21 cellular contexts compared by ENCODE assay signal in the genomic region with DNA sequence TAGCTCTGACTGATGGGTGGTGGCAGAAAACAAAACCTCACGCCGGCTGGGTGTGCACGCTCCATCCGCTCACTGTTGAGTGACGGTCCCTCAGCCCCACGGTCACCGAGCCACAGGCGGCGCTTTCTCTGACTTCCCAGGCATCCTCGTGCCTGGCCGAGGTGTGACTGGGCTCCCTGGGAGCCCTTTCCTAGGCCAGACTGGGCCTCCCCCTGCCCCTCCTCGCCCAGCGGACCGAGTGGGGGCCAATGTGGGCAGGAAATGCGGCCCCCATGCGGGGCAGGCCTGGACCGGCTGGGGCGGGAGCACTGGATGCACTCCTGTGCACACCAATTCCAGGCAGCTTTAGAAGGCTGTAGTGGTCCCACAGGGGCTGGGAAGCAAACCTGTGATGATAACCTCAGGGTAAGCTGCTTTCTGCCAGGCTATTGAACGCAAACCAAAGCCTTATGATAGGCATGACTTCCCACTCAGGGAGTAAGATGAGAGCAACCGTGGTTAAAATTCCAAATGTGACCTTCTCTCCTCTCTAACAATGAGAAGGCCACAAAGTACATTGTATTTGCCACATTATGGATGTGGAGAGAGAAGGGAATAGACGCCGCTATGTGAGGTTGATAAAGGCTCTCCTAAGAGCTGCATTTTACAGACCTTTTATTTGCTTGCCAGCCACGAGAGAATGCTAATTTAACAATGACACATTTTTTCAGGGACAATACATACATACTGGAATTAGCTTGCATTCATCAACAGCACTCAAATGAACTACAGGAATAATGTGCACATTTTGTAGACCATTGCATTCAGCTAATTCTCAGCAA.
A peak's percentile ranks its signal among the peaks of the same experiment; 100 is the strongest.
DNase-seq lines count a peak whose midpoint lies in the region; ATAC-seq and TF ChIP-seq lines count a peak whose summit lies in the region.
"Had no signal": no experiment of that assay in that cellular context is flagged by ENCODE, and none has a peak within 500 bp of the region (broad histone marks: within the 10 kb centered on the region; RNA-seq: fewer than 3 reads in every experiment).

No MANE protein-coding gene starts in this region.

- H3K9ac ChIP-seq in colonic mucosa (ENCODE audit: low read depth in 2 of 2, low read length in 2 of 2), result no peak overlapping the region

- DNase-seq in CD4-positive, CD25-positive, alpha-beta regulatory T cell, result no peak
- DNase-seq in HAP-1 (ENCODE audit: low spot score in 2 of 2), result peak; percentile 75 to 96
- DNase-seq in colonic mucosa, result no peak
- DNase-seq in osteoblast (ENCODE audit: insufficient read length, low spot score, missing footprints), result no peak
- no peak for DNase-seq in HuH-7.5 (ENCODE audit: low spot score)
- DNase-seq: activated CD4-positive, CD25-positive, alpha-beta regulatory T cell treated with anti-CD3 and anti-CD28 coated beads, Interleukin-2, amount 50 U/mL, for 72 hours; activated CD8-positive, alpha-beta memory T cell treated with anti-CD3 and anti-CD28 coated beads, Interleukin-2, amount 50 U/mL, for 4 hours; activated naive CD4-positive, alpha-beta T cell treated with anti-CD3 and anti-CD28 coated beads, Interleukin-2, amount 50 U/mL, for 16 hours; Calu3; effector memory CD8-positive, alpha-beta T cell; kidney; MG63; NCI-H2081 treated with DMSO at 0.1 percent for 48 hours; NCI-H748 treated with DMSO at 0.1 percent for 48 hours; PC-9 had no signal

- no peaks in the 10 kb centered on the region for H3K27me3 ChIP-seq in CD4-positive, CD25-positive, alpha-beta regulatory T cell (ENCODE audit: control insufficient read depth, insufficient read depth, low read length)
- H3K27me3 ChIP-seq in HAP-1 (ENCODE audit: low read depth) (no peaks in the 10 kb centered on the region), neuron (ENCODE audit: insufficient read depth, low read length) (no peaks in the 10 kb centered on the region), colonic mucosa (no peaks in the 10 kb centered on the region), osteoblast (ENCODE audit: insufficient read depth, low read length) (no peaks in the 10 kb centered on the region)
- H3K27me3 ChIP-seq: cardiac muscle cell, hepatocyte, MG63, SJSA1 had no signal

- H3K4me2 ChIP-seq in osteoblast (ENCODE audit: insufficient read depth, low read length), result no peak overlapping the region
- H3K4me2 ChIP-seq: hepatocyte, PC-9 had no signal

- H3K36me3 Mint-ChIP-seq in CD4-positive, CD25-positive, alpha-beta regulatory T cell, result peaks cover 61% of the 10 kb centered on the region
- peaks cover 11% of the 10 kb centered on the region for H3K36me3 Mint-ChIP-seq in brain

- H3K9me3 ChIP-seq in CD4-positive, CD25-positive, alpha-beta regulatory T cell (ENCODE audit: control insufficient read depth in 2 of 2, low read length in 2 of 2), result no peaks in the 10 kb centered on the region
- H3K9me3 ChIP-seq in HAP-1 (no peaks in the 10 kb centered on the region), neuron (ENCODE audit: low read length) (no peaks in the 10 kb centered on the region), colonic mucosa (no peaks in the 10 kb centered on the region), osteoblast (ENCODE audit: low read depth, low read length) (no peaks in the 10 kb centered on the region)
- H3K9me3 ChIP-seq: MG63, SJSA1 had no signal

- no peaks in the 10 kb centered on the region for H3K9me3 Mint-ChIP-seq in CD4-positive, CD25-positive, alpha-beta regulatory T cell
- H3K9me3 Mint-ChIP-seq in brain, result no peaks in the 10 kb centered on the region
- H3K9me3 Mint-ChIP-seq: effector memory CD8-positive, alpha-beta T cell had no signal

- no peaks in the 10 kb centered on the region for H3K4me1 ChIP-seq in CD4-positive, CD25-positive, alpha-beta regulatory T cell (ENCODE audit: control insufficient read depth, insufficient read depth, low read length, poor library complexity, severe bottlenecking)
- H3K4me1 ChIP-seq in HAP-1 (peaks cover 30% of the 10 kb centered on the region), neuron (ENCODE audit: insufficient read depth, low read length) (peaks cover 35% of the 10 kb centered on the region), colonic mucosa (no peaks in the 10 kb centered on the region), osteoblast (ENCODE audit: insufficient read depth, low read length) (peaks cover 8% of the 10 kb centered on the region)
- H3K4me1 ChIP-seq: SJSA1 had no signal

- H4K20me1 ChIP-seq in osteoblast (ENCODE audit: insufficient read depth, low read length), result no peaks in the 10 kb centered on the region

- in situ Hi-C loops in HAP-1 (cut with MboI; ENCODE audit: low sequenced_read_pairs), result no loop called here

- H3K4me3 ChIP-seq in CD4-positive, CD25-positive, alpha-beta regulatory T cell (ENCODE audit: low read depth, low read length), result no peak overlapping the region
- H3K4me3 ChIP-seq in HAP-1 (no peak overlapping the region), neuron (ENCODE audit: low read length) (no peak overlapping the region), colonic mucosa (no peak overlapping the region), osteoblast (ENCODE audit: insufficient read depth, low read length) (no peak overlapping the region)
- H3K4me3 ChIP-seq: cardiac muscle cell, hepatocyte, MG63, PC-9, SJSA1 had no signal

- peaks cover 83% of the 10 kb centered on the region for H3K36me3 ChIP-seq in CD4-positive, CD25-positive, alpha-beta regulatory T cell (ENCODE audit: control insufficient read depth, insufficient read depth, low read length)
- H3K36me3 ChIP-seq in HAP-1 (replicated peaks) (no peaks in the 10 kb centered on the region), neuron (ENCODE audit: insufficient read depth, low read length) (no peaks in the 10 kb centered on the region), colonic mucosa (no peaks in the 10 kb centered on the region), osteoblast (ENCODE audit: insufficient read depth, low read length) (no peaks in the 10 kb centered on the region)
- H3K36me3 ChIP-seq: cardiac muscle cell, MG63, SJSA1 had no signal

- H3K27ac ChIP-seq in CD4-positive, CD25-positive, alpha-beta regulatory T cell (ENCODE audit: insufficient read depth, low read length, poor library complexity, severe bottlenecking), result no peak overlapping the region
- H3K27ac ChIP-seq in colonic mucosa (no peak overlapping the region), osteoblast (ENCODE audit: low read depth, low read length) (no peak overlapping the region)
- H3K27ac ChIP-seq: cardiac muscle cell, hepatocyte, PC-9, SJSA1 had no signal

- H3K4me1 Mint-ChIP-seq in CD4-positive, CD25-positive, alpha-beta regulatory T cell, result peaks cover 7 to 22% (median 16%) of the 10 kb centered on the region in 4 donors
- peaks cover 68% of the 10 kb centered on the region for H3K4me1 Mint-ChIP-seq in brain

- peak overlapping the region; percentile 17 to 48 (median 20) for H3K27ac Mint-ChIP-seq in CD4-positive, CD25-positive, alpha-beta regulatory T cell
- H3K27ac Mint-ChIP-seq in brain, result peak overlapping the region; percentile 9 to 94 (median 71)

- ATAC-seq in CD4-positive, CD25-positive, alpha-beta regulatory T cell (ENCODE audit: low read depth in 2 of 2), result no peak
- ATAC-seq: effector memory CD8-positive, alpha-beta T cell; HepG2 had no signal

- H2AFZ ChIP-seq in neuron (ENCODE audit: low read depth, low read length) (peak overlapping the region; percentile 37), osteoblast (ENCODE audit: low read length) (no peak overlapping the region)
- H2AFZ ChIP-seq: hepatocyte, PC-9 had no signal

- intact Hi-C loops in colonic mucosa (cut with DNase I), result loop anchor here (5.0 to 10.0 kb wide), 3 partner anchors 97 to 367 kb away; no protein-coding TSS in a partner anchor

- TF ChIP-seq CTCF in brain (conservative IDR thresholded peaks at IDR 0.05) (no peak), colonic mucosa (IDR thresholded peaks at IDR 0.05) (no peak), osteoblast (IDR thresholded peaks at IDR 0.05; ENCODE audit: extremely low read depth, low read depth, low read length) (no peak)

- no peak overlapping the region for H3K4me3 Mint-ChIP-seq in CD4-positive, CD25-positive, alpha-beta regulatory T cell
- peak overlapping the region in 2 of 5 experiments; percentile 27 to 40 for H3K4me3 Mint-ChIP-seq in brain
- H3K4me3 Mint-ChIP-seq: effector memory CD8-positive, alpha-beta T cell had no signal

- no peaks in the 10 kb centered on the region for H3K27me3 Mint-ChIP-seq in CD4-positive, CD25-positive, alpha-beta regulatory T cell
- H3K27me3 Mint-ChIP-seq in brain, result no peaks in the 10 kb centered on the region
- H3K27me3 Mint-ChIP-seq: effector memory CD8-positive, alpha-beta T cell had no signal

- no peaks in the 10 kb centered on the region for H3K79me2 ChIP-seq in osteoblast (ENCODE audit: insufficient read depth, low read length)
- H3K79me2 ChIP-seq: hepatocyte had no signal

Comparison
In these comparisons a context has a peak if more than half of its experiments do, and no peak if none do; other contexts are left out.
1. DNase-seq: peak in HAP-1 (2 of 2); none in CD4-positive, CD25-positive, alpha-beta regulatory T cell (0 of 3), colonic mucosa (single experiment), osteoblast (single experiment) and HuH-7.5 (single experiment).